ENCODE assay signal across 14 cellular contexts in the genomic region with DNA sequence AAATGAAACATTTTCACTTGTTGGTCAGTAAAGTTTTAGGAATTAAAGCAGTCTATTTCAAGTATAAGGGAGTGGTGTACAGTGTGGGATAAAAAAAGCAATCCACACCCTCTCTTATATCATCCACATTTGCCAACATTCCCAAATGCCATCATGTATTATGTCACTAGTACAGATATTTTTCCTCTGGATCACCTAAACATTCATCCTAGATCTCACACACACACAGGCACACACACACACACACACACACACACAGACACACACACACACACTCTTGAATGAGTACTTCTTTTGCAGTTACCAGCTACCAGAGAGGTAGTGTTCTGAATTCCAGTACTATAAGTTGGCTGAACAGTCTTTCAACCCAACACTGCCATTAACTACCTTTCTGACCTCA.
DNase-seq lines count a peak whose midpoint lies in the region; FAIRE-seq and TF ChIP-seq lines count a peak whose summit lies in the region.
"Had no signal": no experiment of that assay in that cellular context is flagged by ENCODE, and none has a peak within 500 bp of the region (broad histone marks: within the 10 kb centered on the region; RNA-seq: fewer than 3 reads in every experiment).

No MANE protein-coding gene starts in this region.

- peak overlapping the region; percentile 17 for H3K23ac ChIP-seq in H1 (ENCODE audit: insufficient read length)

- no peaks in the 10 kb centered on the region for H3K36me3 ChIP-seq in BJ (ENCODE audit: control insufficient read depth, insufficient read depth, low read length)
- H3K36me3 ChIP-seq in H1 (ENCODE audit: control insufficient read depth in 2 of 4, insufficient read depth in 4 of 4, low read length in 3 of 4): no peaks in the 10 kb centered on the region
- no peaks in the 10 kb centered on the region for H3K36me3 ChIP-seq in smooth muscle cell (ENCODE audit: low read depth)

- no peak overlapping the region for H4K5ac ChIP-seq in H1 (ENCODE audit: insufficient read length, low read depth, low read length)

- H3K9me3 ChIP-seq in H1 (ENCODE audit: insufficient read depth in 2 of 2, low read depth in 1 of 2, low read length in 1 of 2): no peaks in the 10 kb centered on the region
- no peaks in the 10 kb centered on the region for H3K9me3 ChIP-seq in smooth muscle cell (replicated peaks; ENCODE audit: low read depth)

- H3K56ac ChIP-seq in H1 (replicated peaks; ENCODE audit: insufficient read length, low read depth, low read length): peak overlapping the region; percentile 62

- H2BK15ac ChIP-seq in H1 (ENCODE audit: low read length): no peak overlapping the region

- H2BK5ac ChIP-seq in H1 (ENCODE audit: low read depth, low read length): no peak overlapping the region

- no peaks in the 10 kb centered on the region for H3K4me1 ChIP-seq in H1 (replicated peaks in 1 of 4; ENCODE audit: control insufficient read depth in 3 of 4, insufficient read depth in 4 of 4, low read length in 3 of 4)
- no peaks in the 10 kb centered on the region for H3K4me1 ChIP-seq in smooth muscle cell (ENCODE audit: low read depth)
- H3K4me1 ChIP-seq: parathyroid adenoma had no signal

- TF ChIP-seq RAD21 in H1 (IDR thresholded peaks at IDR 0.05 in 1 of 2, conservative IDR thresholded peaks at IDR 0.05 in 1 of 2; ENCODE audit: low read depth in 2 of 2, low read length in 2 of 2): no peak

- no peak overlapping the region for H4K91ac ChIP-seq in H1 (replicated peaks; ENCODE audit: insufficient read length, low read length)

- no peak for TF ChIP-seq POLR2A in H1 (IDR thresholded peaks at IDR 0.05; ENCODE audit: control extremely low read depth in 1 of 2, low read depth in 2 of 2, low read length in 2 of 2)

- TF ChIP-seq CTCF in BJ (IDR thresholded peaks at IDR 0.05; ENCODE audit: insufficient read depth, low read depth, low read length): no peak
- TF ChIP-seq CTCF in H1 (IDR thresholded peaks at IDR 0.05; ENCODE audit: control extremely low read depth in 1 of 3, insufficient read depth in 1 of 3, low read depth in 1 of 3, low read length in 3 of 3): no peak
- no peak for TF ChIP-seq CTCF in nephron progenitor cell (IDR thresholded peaks at IDR 0.05)
- no peak for TF ChIP-seq CTCF in smooth muscle cell (IDR thresholded peaks at IDR 0.05; ENCODE audit: borderline replicate concordance, insufficient read depth, poor library complexity, severe bottlenecking)

- no peak overlapping the region for H3K14ac ChIP-seq in H1 (ENCODE audit: insufficient read length)

- no peaks in the 10 kb centered on the region for H3F3A ChIP-seq in smooth muscle cell (ENCODE audit: low read depth)

- H3K27me3 Mint-ChIP-seq in nephron progenitor cell (ENCODE audit: low read depth, poor library complexity): no peaks in the 10 kb centered on the region
- H3K27me3 Mint-ChIP-seq: activated naive CD8-positive, alpha-beta T cell treated with anti-CD3 and anti-CD28 coated beads, Interleukin-2, amount 50 U/mL, for 24 hours; CD4-positive, alpha-beta T cell had no signal

- H2BK12ac ChIP-seq in H1 (ENCODE audit: low read depth, low read length): no peak overlapping the region

- H3K18ac ChIP-seq in H1 (ENCODE audit: extremely low read depth, low read length): no peak overlapping the region

- no peaks in the 10 kb centered on the region for H3K4me1 Mint-ChIP-seq in nephron progenitor cell
- H3K4me1 Mint-ChIP-seq: activated naive CD8-positive, alpha-beta T cell treated with anti-CD3 and anti-CD28 coated beads, Interleukin-2, amount 50 U/mL, for 24 hours had no signal

- no peak overlapping the region for H3K27ac ChIP-seq in H1 (ENCODE audit: low read depth, low read length)
- H3K27ac ChIP-seq in smooth muscle cell (ENCODE audit: low read depth): no peak overlapping the region
- H3K27ac ChIP-seq: hepatocyte, parathyroid adenoma had no signal

- no peak for TF ChIP-seq EP300 in H1 (IDR thresholded peaks at IDR 0.05; ENCODE audit: borderline replicate concordance in 1 of 2, low read depth in 2 of 2, low read length in 2 of 2)

- no peak overlapping the region for H2BK20ac ChIP-seq in H1 (ENCODE audit: low read length)

- POLR2A ChIA-PET in BJ (lab: Charles Lee): no interaction called here
- POLR2A ChIA-PET in H1 (lab: Charles Lee; ENCODE audit: partially characterized antibody): no interaction called here

- H3K79me1 ChIP-seq in H1 (ENCODE audit: low read depth, low read length): no peaks in the 10 kb centered on the region

- H3K36me3 Mint-ChIP-seq in nephron progenitor cell (ENCODE audit: low read depth): no peaks in the 10 kb centered on the region

- FAIRE-seq in H1 (lab: Jason Lieb, UNC): no peak

- no peaks in the 10 kb centered on the region for H3K9me3 Mint-ChIP-seq in nephron progenitor cell

- no peak overlapping the region for H2AK5ac ChIP-seq in H1 (ENCODE audit: low read depth, low read length)

- H3K4me3 ChIP-seq in BJ (ENCODE audit: low read depth, low read length) (no peak overlapping the region), H1 (ENCODE audit: extremely low read depth in 1 of 4, insufficient read depth in 2 of 4, low read depth in 3 of 4, low read length in 4 of 4) (no peak overlapping the region), smooth muscle cell (no peak overlapping the region)
- H3K4me3 ChIP-seq: hepatocyte had no signal

- H2BK120ac ChIP-seq in H1 (replicated peaks; ENCODE audit: low read depth, low read length): no peak overlapping the region

- no peak overlapping the region for H3K4me3 Mint-ChIP-seq in nephron progenitor cell
- H3K4me3 Mint-ChIP-seq: activated naive CD8-positive, alpha-beta T cell treated with anti-CD3 and anti-CD28 coated beads, Interleukin-2, amount 50 U/mL, for 24 hours; CD4-positive, alpha-beta T cell had no signal

- H4K8ac ChIP-seq in H1 (ENCODE audit: extremely low read depth, insufficient read depth, low read length): no peak overlapping the region

- H4K20me1 ChIP-seq in H1 (replicated peaks in 1 of 2; ENCODE audit: control insufficient read depth in 1 of 2, insufficient read depth in 2 of 2, low read length in 2 of 2) (no peaks in the 10 kb centered on the region), smooth muscle cell (ENCODE audit: low read depth) (no peaks in the 10 kb centered on the region)

- H3K27ac Mint-ChIP-seq in nephron progenitor cell: peak overlapping the region; percentile 40
- H3K27ac Mint-ChIP-seq: activated naive CD8-positive, alpha-beta T cell treated with anti-CD3 and anti-CD28 coated beads, Interleukin-2, amount 50 U/mL, for 24 hours; CD4-positive, alpha-beta T cell had no signal

- H3K9ac ChIP-seq in H1 (replicated peaks in 1 of 4; ENCODE audit: extremely low read depth in 1 of 4, low read depth in 3 of 4, low read length in 3 of 4) (no peak overlapping the region), smooth muscle cell (ENCODE audit: low read depth) (no peak overlapping the region)
- H3K9ac ChIP-seq: parathyroid adenoma had no signal

- CTCF ChIA-PET in BJ (lab: Yijun Ruan, JAX): no interaction called here
- CTCF ChIA-PET in H1 (lab: Charles Lee; ENCODE audit: partially characterized antibody): interaction anchor here (1.0 kb wide), 1 partner anchor 25 kb away, joined by 3 read pairs; no protein-coding TSS in a partner anchor

- H3K4ac ChIP-seq in H1 (replicated peaks; ENCODE audit: insufficient read length, low read depth, low read length): no peak overlapping the region

- DNase-seq in BJ (ENCODE audit: low read depth) (peak; percentile 77), NCI-H226 (peak; percentile 93), H1 (ENCODE audit: low read depth in 1 of 2, low spot score in 2 of 2) (no peak), nephron progenitor cell (no peak), smooth muscle cell (lab: John Stamatoyannopoulos, UW; ENCODE audit: unreplicated experiment) (no peak)
- no peak for DNase-seq in activated CD4-positive, alpha-beta T cell treated with anti-CD3 and anti-CD28 coated beads, Interleukin-2, amount 50 U/mL, for 1 hour
- DNase-seq in activated naive CD4-positive, alpha-beta T cell (lab: John Stamatoyannopoulos, UW): no peak
- no peak for DNase-seq in activated CD4-positive, alpha-beta T cell treated with anti-CD3 and anti-CD28 coated beads, Interleukin-2, amount 50 U/mL, for 48 hours
- DNase-seq: activated naive CD8-positive, alpha-beta T cell treated with anti-CD3 and anti-CD28 coated beads, Interleukin-2, amount 50 U/mL, for 24 hours; CD4-positive, alpha-beta T cell; NCI-H1105; stimulated activated CD4-positive, alpha-beta T cell treated with anti-CD3 and anti-CD28 coated beads, Interleukin-1b, Interleukin-23, amount 100 ng/mL, for 48 hours had no signal

- no peaks in the 10 kb centered on the region for H3K23me2 ChIP-seq in H1 (ENCODE audit: low read depth, low read length)

- H3K79me2 ChIP-seq in H1 (ENCODE audit: control insufficient read depth in 1 of 2, insufficient read depth in 2 of 2, low read length in 2 of 2) (no peaks in the 10 kb centered on the region), smooth muscle cell (ENCODE audit: low read depth) (no peaks in the 10 kb centered on the region)
- H3K79me2 ChIP-seq: hepatocyte, parathyroid adenoma had no signal

- H2AFZ ChIP-seq in H1 (ENCODE audit: low read length): 0 out of 2 replicates have a peak overlapping the region, but pooled peaks have one; percentile 46
- no peak overlapping the region for H2AFZ ChIP-seq in smooth muscle cell (ENCODE audit: low read depth)
- H2AFZ ChIP-seq: hepatocyte, parathyroid adenoma had no signal

- H3K4me2 ChIP-seq in H1 (ENCODE audit: insufficient read depth in 1 of 2, low read depth in 2 of 2, low read length in 2 of 2) (no peak overlapping the region), smooth muscle cell (no peak overlapping the region)
- H3K4me2 ChIP-seq: hepatocyte had no signal

- H3K27me3 ChIP-seq in BJ (ENCODE audit: control insufficient read depth, insufficient read depth, low read length) (no peaks in the 10 kb centered on the region), H1 (replicated peaks in 1 of 4; ENCODE audit: control insufficient read depth in 3 of 4, extremely low read depth in 1 of 4, insufficient read depth in 3 of 4, low read length in 3 of 4) (no peaks in the 10 kb centered on the region), smooth muscle cell (ENCODE audit: low read depth) (no peaks in the 10 kb centered on the region)
- H3K27me3 ChIP-seq: hepatocyte had no signal

TF ChIP-seq in H1, 55 proteins besides CTCF, POLR2A, EP300 and RAD21:
- TF ChIP-seq KDM4A (IDR thresholded peaks at IDR 0.05; ENCODE audit: low read depth, low read length, severe bottlenecking) (no peak), SIN3A (conservative IDR thresholded peaks at IDR 0.05 in 1 of 2, IDR thresholded peaks at IDR 0.05 in 1 of 2; ENCODE audit: low read depth in 1 of 2, low read length in 2 of 2) (no peak), NRF1 (IDR thresholded peaks at IDR 0.05; ENCODE audit: low read depth, low read length) (no peak), BACH1 (IDR thresholded peaks at IDR 0.05; ENCODE audit: low read length) (no peak), FOSL1 (IDR thresholded peaks at IDR 0.05; ENCODE audit: insufficient read depth, low read depth, low read length) (no peak)

Comparison
In these comparisons a context has a peak if more than half of its experiments do, and no peak if none do; other contexts are left out.
1. DNase-seq: peak in BJ (single experiment) and NCI-H226 (single experiment); none in H1 (0 of 2), nephron progenitor cell (single experiment), activated CD4-positive, alpha-beta T cell treated with anti-CD3 and anti-CD28 coated beads, Interleukin-2, amount 50 U/mL, for 1 hour (single experiment), activated naive CD4-positive, alpha-beta T cell (0 of 4), activated CD4-positive, alpha-beta T cell treated with anti-CD3 and anti-CD28 coated beads, Interleukin-2, amount 50 U/mL, for 48 hours (0 of 2) and smooth muscle cell (single experiment).